In the genomic region with DNA sequence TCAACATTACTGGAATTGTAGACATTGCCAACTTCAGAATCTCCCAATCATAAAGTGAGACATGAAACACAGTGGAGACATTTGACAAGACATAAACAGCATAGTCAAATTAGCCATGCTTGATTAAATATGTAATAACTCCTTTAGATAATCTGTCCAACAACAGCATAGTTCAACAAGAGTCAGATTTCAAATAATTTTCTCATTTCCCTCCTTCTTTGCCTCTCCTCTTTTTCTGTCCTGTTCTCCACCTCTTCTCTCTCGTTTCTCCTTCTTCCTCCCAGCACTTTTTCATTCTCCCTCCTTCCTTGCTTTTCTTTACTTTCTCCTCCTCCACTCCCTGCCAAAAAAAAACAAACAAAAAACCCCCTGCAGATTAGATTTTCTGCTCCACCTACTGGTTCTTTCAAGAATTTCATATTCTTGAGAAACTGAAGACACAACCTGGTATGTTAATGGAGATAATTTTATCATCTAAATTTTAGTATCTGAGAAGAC, we compare ENCODE assay signal across 8 cellular contexts. TPM values are rescaled to one million over a fixed set of nuclear protein-coding genes. Genes with fewer than 3 reads are reported as not detected.
DNase-seq lines count a peak whose midpoint lies in the region; ATAC-seq, FAIRE-seq and TF ChIP-seq lines count a peak whose summit lies in the region.

No MANE protein-coding gene starts in this region.

- H3K36me3 Mint-ChIP-seq in endothelial cell (ENCODE audit: low read depth, unreplicated experiment) (peaks cover 11% of the 10 kb centered on the region), type B pancreatic cell (peaks cover 8% of the 10 kb centered on the region)

- H3K27me3 Mint-ChIP-seq in endothelial cell (ENCODE audit: unreplicated experiment) (no peaks in the 10 kb centered on the region), type B pancreatic cell (no peaks in the 10 kb centered on the region)

- peak; percentile 84 for FAIRE-seq in A204.1 (lab: Jason Lieb, UNC)

- TF ChIP-seq CTCF in GM10248 (IDR thresholded peaks at IDR 0.05; ENCODE audit: control extremely low read depth, extremely low read depth, low read depth, missing control alignments), result peak; percentile 47
- TF ChIP-seq CTCF in OCI-LY7 (conservative IDR thresholded peaks at IDR 0.05; ENCODE audit: low read length), result peak; percentile 94
- peak; percentile 78 for TF ChIP-seq CTCF in endothelial cell (IDR thresholded peaks at IDR 0.05; ENCODE audit: unreplicated experiment)
- peak; percentile 68 for TF ChIP-seq CTCF in type B pancreatic cell (conservative IDR thresholded peaks at IDR 0.05)

- ATAC-seq in HG02588 (IDR thresholded peaks at IDR 0.05; ENCODE audit: unreplicated experiment), result peak; percentile 56

- H3K4me3 Mint-ChIP-seq in endothelial cell (ENCODE audit: unreplicated experiment), result no peak overlapping the region
- no peak overlapping the region for H3K4me3 Mint-ChIP-seq in type B pancreatic cell

- peak overlapping the region; percentile 25 for H3K4me3 ChIP-seq in OCI-LY7 (ENCODE audit: low read depth, low read length, poor library complexity, severe bottlenecking)

- H3K36me3 ChIP-seq in OCI-LY7 (ENCODE audit: insufficient read depth, low read length), result peaks cover 6% of the 10 kb centered on the region; the same call in 1 of the 2 replicates

- intact Hi-C loops in OCI-LY7 (cut with micrococcal nuclease; ENCODE audit: unreplicated experiment), result loop anchor here (1.0 to 5.0 kb wide), 4 partner anchors 50 to 536 kb away; partner anchors contain the start of genes CLDND1 and GABRR3

- peak overlapping the region; percentile 85; the same call in 1 of the 2 replicates for H2AFZ ChIP-seq in OCI-LY7 (ENCODE audit: low read length)

- peaks cover 14% of the 10 kb centered on the region for H3K4me1 ChIP-seq in OCI-LY7 (ENCODE audit: insufficient read depth, low read length, poor library complexity, severe bottlenecking)

- no peaks in the 10 kb centered on the region for H3K79me2 ChIP-seq in OCI-LY7 (ENCODE audit: insufficient read depth, low read depth, low read length)

- DNase-seq in GM10248 (ENCODE audit: extremely low spot score) (peak; percentile 41), OCI-LY7 (ENCODE audit: low spot score) (peak; percentile 64), endothelial cell (ENCODE audit: low spot score) (no peak), type B pancreatic cell (ENCODE audit: extremely low spot score, unreplicated experiment) (no peak), NCI-H526 (lab: John Stamatoyannopoulos, UW) (no peak), cerebellar nuclear complex (lab: John Stamatoyannopoulos, UW) (no peak)

- peak overlapping the region; percentile 59 for H3K4me2 ChIP-seq in OCI-LY7 (ENCODE audit: low read length)

- no peaks in the 10 kb centered on the region for H4K20me1 ChIP-seq in OCI-LY7 (ENCODE audit: insufficient read depth, low read length)

- no peak overlapping the region for H3K27ac ChIP-seq in OCI-LY7 (ENCODE audit: low read depth, low read length, poor library complexity, severe bottlenecking)

- CTCF ChIA-PET in GM10248 (lab: Yijun Ruan, JAX) (interaction anchor here (0.7 to 2.8 kb wide), 26 partner anchors 8 to 535 kb away, joined by 3 to 28 read pairs (median 5); partner anchors contain the start of genes CLDND1 and CPOX), OCI-LY7 (lab: Charles Lee; ENCODE audit: unreplicated experiment) (no interaction called here)

- no peaks in the 10 kb centered on the region for H3K9me3 ChIP-seq in OCI-LY7 (ENCODE audit: low read length)

- POLR2A ChIA-PET in GM10248 (lab: Yijun Ruan, JAX) (no interaction called here), OCI-LY7 (lab: Charles Lee) (interaction anchor here (0.8 to 2.9 kb wide), 11 partner anchors 8 to 167 kb away, joined by 3 to 19 read pairs (median 5); no protein-coding TSS in a partner anchor)

- no peaks in the 10 kb centered on the region for H3K9me3 Mint-ChIP-seq in endothelial cell (ENCODE audit: unreplicated experiment)
- H3K9me3 Mint-ChIP-seq in type B pancreatic cell, result no peaks in the 10 kb centered on the region

- no TSS peak for BruUV-seq in OCI-LY7 (replicated peaks; lab: Mats Ljungman, UMichigan)

- H3K27ac Mint-ChIP-seq in endothelial cell (ENCODE audit: unreplicated experiment), result no peak overlapping the region
- H3K27ac Mint-ChIP-seq in type B pancreatic cell, result no peak overlapping the region

- no peaks in the 10 kb centered on the region for H3K9me2 ChIP-seq in OCI-LY7 (ENCODE audit: insufficient read depth, low read length)

- peaks cover 12% of the 10 kb centered on the region for H3K4me1 Mint-ChIP-seq in endothelial cell (ENCODE audit: unreplicated experiment)
- H3K4me1 Mint-ChIP-seq in type B pancreatic cell (ENCODE audit: unreplicated experiment), result peaks cover 5% of the 10 kb centered on the region

RNA-seq across cellular contexts. Expression of gene CPOX, which starts 20.1 kb away (rescaled TPM):
- total RNA-seq in OCI-LY7 (2014; rRNA removed; shearing (Covaris generic)), result 14.7 and 16.4 TPM in 2 replicates
- total RNA-seq in OCI-LY7 (2022) (8.8 and 10.1 TPM in 2 replicates), endothelial cell (ENCODE audit: unreplicated experiment) (21.5 TPM), type B pancreatic cell (ENCODE audit: low replicate concordance) (21.9 and 24.6 TPM in 2 replicates)

RNA-seq across cellular contexts. Expression of gene GPR15, which starts 41.5 kb away (rescaled TPM):
- total RNA-seq in OCI-LY7 (2014; rRNA removed; shearing (Covaris generic)), result 18.8 and 32.0 TPM in 2 replicates
- 29.8 and 42.6 TPM in 2 replicates for total RNA-seq in OCI-LY7 (2022)
- not detected for total RNA-seq in endothelial cell (ENCODE audit: unreplicated experiment)
- total RNA-seq in type B pancreatic cell (ENCODE audit: low replicate concordance), result not detected in 2 replicates

RNA-seq across cellular contexts. Expression of gene CLDND1, which starts 50.6 kb away (rescaled TPM):
- 70.7 and 78.0 TPM in 2 replicates for total RNA-seq in OCI-LY7 (2014; rRNA removed; shearing (Covaris generic))
- total RNA-seq in OCI-LY7 (2022) (80.4 and 87.8 TPM in 2 replicates), endothelial cell (ENCODE audit: unreplicated experiment) (118 TPM), type B pancreatic cell (ENCODE audit: low replicate concordance) (59.4 and 83.1 TPM in 2 replicates)

Comparison
In these comparisons a context has a peak if more than half of its experiments do, and no peak if none do; other contexts are left out.
1. DNase-seq: peak in GM10248 (single experiment) and OCI-LY7 (single experiment); none in endothelial cell (single experiment), type B pancreatic cell (single experiment), NCI-H526 (0 of 2) and cerebellar nuclear complex (0 of 2).
2. RNA of gene GPR15, which starts 41.5 kb away (total RNA-seq): 18.8 to 42.6 TPM in OCI-LY7; not detected in endothelial cell (single experiment) and not detected in type B pancreatic cell; every median in the first group is over 10 times any median in the second.
3. Peak in every context shown above with its lines, with median percentiles within 50 percentile points of each other: CTCF ChIP-seq.